8 cellular contexts compared by ENCODE assay signal in the genomic region with DNA sequence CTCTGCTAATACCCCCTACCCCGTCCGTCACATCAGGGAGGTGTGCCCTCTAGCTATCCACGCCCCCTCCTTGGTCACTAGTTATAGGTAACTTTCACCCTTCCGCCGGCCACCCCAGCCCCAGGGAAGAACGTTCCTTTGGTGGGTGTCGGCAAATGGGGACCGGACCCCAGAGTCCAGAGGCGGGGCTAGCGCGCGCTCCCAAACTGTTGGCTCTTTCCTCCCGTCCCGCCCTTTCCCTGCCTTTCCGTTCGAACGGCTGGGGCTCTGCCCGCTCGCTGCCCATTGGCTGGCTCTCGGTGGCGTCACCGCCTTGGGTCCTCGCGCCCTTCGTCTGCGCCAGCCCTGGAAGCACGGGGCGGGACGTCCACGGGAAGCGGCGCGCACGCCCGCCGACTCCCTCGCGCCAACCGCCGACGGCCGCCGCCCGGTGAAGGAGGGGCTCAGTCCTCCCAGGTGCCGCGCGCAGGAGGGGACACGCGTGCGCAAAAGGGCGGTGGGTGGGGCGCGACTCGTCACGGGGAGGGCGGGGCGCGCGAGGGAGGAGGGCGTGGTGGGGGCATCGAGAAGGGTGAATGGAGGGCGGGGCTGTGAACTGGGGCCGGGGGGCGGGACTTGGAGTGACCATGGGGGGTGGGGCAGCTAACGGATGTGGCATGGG. TPM values are rescaled to one million over a fixed set of nuclear protein-coding genes. Genes with fewer than 3 reads are reported as not detected.
DNase-seq lines count a peak whose midpoint lies in the region; ATAC-seq, FAIRE-seq and TF ChIP-seq lines count a peak whose summit lies in the region.

No MANE protein-coding gene starts in this region.

- H3K27ac Mint-ChIP-seq in neural crest cell (ENCODE audit: unreplicated experiment): peak overlapping the region; percentile 98
- H3K27ac Mint-ChIP-seq in stimulated activated naive CD8-positive, alpha-beta T cell treated with anti-CD3 and anti-CD28 coated beads, Interleukin-15, amount 100 ng/mL, for 72 hours: peak overlapping the region; percentile 95

- H3K9me3 Mint-ChIP-seq in neural crest cell: no peaks in the 10 kb centered on the region
- H3K9me3 Mint-ChIP-seq in stimulated activated naive CD8-positive, alpha-beta T cell treated with anti-CD3 and anti-CD28 coated beads, Interleukin-15, amount 100 ng/mL, for 72 hours: no peaks in the 10 kb centered on the region

- H3K79me2 ChIP-seq in MM.1S (ENCODE audit: low read length): peaks cover 24% of the 10 kb centered on the region

- peak overlapping the region; percentile 96 for H3K4me2 ChIP-seq in MM.1S (ENCODE audit: low read depth, low read length)

- H3F3A ChIP-seq in MM.1S (ENCODE audit: insufficient read depth, low read length): peaks cover 50% of the 10 kb centered on the region

- no peaks in the 10 kb centered on the region for H4K20me1 ChIP-seq in MM.1S (ENCODE audit: insufficient read depth, low read length)

- peaks cover 15% of the 10 kb centered on the region for H3K27me3 Mint-ChIP-seq in neural crest cell (ENCODE audit: low read depth)
- no peaks in the 10 kb centered on the region for H3K27me3 Mint-ChIP-seq in stimulated activated naive CD8-positive, alpha-beta T cell treated with anti-CD3 and anti-CD28 coated beads, Interleukin-15, amount 100 ng/mL, for 72 hours

- peaks cover 16% of the 10 kb centered on the region for H3K36me3 Mint-ChIP-seq in neural crest cell (ENCODE audit: low read depth)

- peaks cover 40% of the 10 kb centered on the region for H3K4me1 Mint-ChIP-seq in neural crest cell
- H3K4me1 Mint-ChIP-seq in stimulated activated naive CD8-positive, alpha-beta T cell treated with anti-CD3 and anti-CD28 coated beads, Interleukin-15, amount 100 ng/mL, for 72 hours: peaks cover 53% of the 10 kb centered on the region

- FAIRE-seq in G401.6 (lab: Jason Lieb, UNC): peak; percentile 90

- H2AFZ ChIP-seq in MM.1S (ENCODE audit: low read length): peak overlapping the region; percentile 86

- no peaks in the 10 kb centered on the region for H3K27me3 ChIP-seq in MM.1S (replicated peaks; ENCODE audit: insufficient read depth, low read length)

- H3K27ac ChIP-seq in MM.1S (ENCODE audit: low read length): peak overlapping the region; percentile 88

- peak; percentile 86 for ATAC-seq in stimulated activated naive CD8-positive, alpha-beta T cell treated with anti-CD3 and anti-CD28 coated beads, Interleukin-15, amount 100 ng/mL, for 72 hours

- H3K4me3 ChIP-seq in MM.1S (ENCODE audit: low read length): peak overlapping the region; percentile 58

- H3K9ac ChIP-seq in MM.1S (ENCODE audit: low read length): peak overlapping the region; percentile 86

- H3K9me3 ChIP-seq in MM.1S (replicated peaks; ENCODE audit: insufficient read depth, low read length): no peaks in the 10 kb centered on the region

- H3K4me3 Mint-ChIP-seq in neural crest cell: peak overlapping the region; percentile 92
- peak overlapping the region; percentile 76 to 90 for H3K4me3 Mint-ChIP-seq in stimulated activated naive CD8-positive, alpha-beta T cell treated with anti-CD3 and anti-CD28 coated beads, Interleukin-15, amount 100 ng/mL, for 72 hours

- TF ChIP-seq CTCF in MM.1S (IDR thresholded peaks at IDR 0.05; ENCODE audit: low read length): no peak
- TF ChIP-seq CTCF in neural crest cell (conservative IDR thresholded peaks at IDR 0.05): no peak

- H3K4me1 ChIP-seq in MM.1S (ENCODE audit: low read length): no peaks in the 10 kb centered on the region

- no peaks in the 10 kb centered on the region for H3K9me2 ChIP-seq in MM.1S (replicated peaks; ENCODE audit: insufficient read depth, low read length)

- peaks cover 3% of the 10 kb centered on the region for H3K36me3 ChIP-seq in MM.1S (replicated peaks; ENCODE audit: insufficient read depth, low read length)

- DNase-seq in HCEC 1CT (peak; percentile 98), MM.1S (peak; percentile 97), SHP77 (lab: John Stamatoyannopoulos, UW) (peak; percentile 94 to 96), activated gamma-delta T cell (lab: John Stamatoyannopoulos, UW) (peak; percentile 99), fibroblast of the conjunctiva (ENCODE audit: low read depth) (peak; percentile 96), neural crest cell (ENCODE audit: low read depth, low spot score) (peak; percentile 94)
- peak; percentile 97 to 98 for DNase-seq in stimulated activated naive CD8-positive, alpha-beta T cell treated with anti-CD3 and anti-CD28 coated beads, Interleukin-15, amount 100 ng/mL, for 72 hours

RNA-seq across cellular contexts. Expression of a gene that starts 0.6 kb away (rescaled TPM):
- 63.5 and 70.5 TPM in 2 replicates for total RNA-seq in neural crest cell

RNA-seq across cellular contexts. Expression of a gene that starts 7.7 kb away (rescaled TPM):
- 319 and 326 TPM in 2 replicates for total RNA-seq in neural crest cell

RNA-seq across cellular contexts. Expression of a gene that starts 9.7 kb away (rescaled TPM):
- 72.4 and 73.5 TPM in 2 replicates for total RNA-seq in neural crest cell

RNA-seq across cellular contexts. Expression of a gene that starts 18.6 kb away (rescaled TPM):
- total RNA-seq in neural crest cell: 123 and 124 TPM in 2 replicates

RNA-seq across cellular contexts. Expression of a gene that starts 44.2 kb away (rescaled TPM):
- total RNA-seq in neural crest cell: 18.4 and 21.1 TPM in 2 replicates

Comparison
In these comparisons a context has a peak if more than half of its experiments do, and no peak if none do; other contexts are left out.
1. Peak in every context shown above with its lines: DNase-seq, ATAC-seq, H3K4me3 ChIP-seq and H3K27ac ChIP-seq.